In the genomic region with DNA sequence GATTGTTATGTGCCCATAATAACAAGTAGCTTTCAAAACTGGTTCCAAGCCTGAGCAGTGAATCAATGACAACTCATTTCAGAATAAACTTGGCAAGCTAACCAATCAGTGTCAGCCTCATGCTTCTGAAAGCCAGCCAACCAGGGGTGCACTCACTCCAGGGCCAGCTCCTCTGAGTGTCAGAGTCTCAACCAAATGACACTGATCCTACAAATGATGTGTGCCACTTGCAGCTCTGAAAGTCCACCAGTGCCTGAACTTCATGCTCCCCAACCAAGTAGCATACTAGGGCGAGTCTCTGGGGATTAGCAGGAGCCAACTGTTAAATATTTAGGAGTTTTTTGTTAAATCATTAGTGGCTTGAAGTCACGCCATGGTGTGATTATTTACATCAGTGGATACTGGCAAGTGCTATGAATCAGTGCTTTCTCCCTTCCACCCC, we compare ENCODE assay signal across 18 cellular contexts. TPM values are rescaled to one million over a fixed set of nuclear protein-coding genes. Genes with fewer than 3 reads are reported as not detected.
A peak's percentile ranks its signal among the peaks of the same experiment; 100 is the strongest.
DNase-seq lines count a peak whose midpoint lies in the region; ATAC-seq and TF ChIP-seq lines count a peak whose summit lies in the region.
"Had no signal": no experiment of that assay in that cellular context is flagged by ENCODE, and none has a peak within 500 bp of the region (broad histone marks: within the 10 kb centered on the region; RNA-seq: fewer than 3 reads in every experiment).

No MANE protein-coding gene starts in this region.

- peaks cover 0 to 16% (median 12%) of the 10 kb centered on the region in 4 donors for H3K4me1 ChIP-seq in esophagus muscularis mucosa
- H3K4me1 ChIP-seq: prostate gland had no signal

- no peak for TF ChIP-seq CTCF in esophagus muscularis mucosa (IDR thresholded peaks at IDR 0.05)

- no peaks in the 10 kb centered on the region for H3K27me3 ChIP-seq in esophagus muscularis mucosa

- no peak overlapping the region for H3K4me3 ChIP-seq in esophagus muscularis mucosa
- H3K4me3 ChIP-seq: mucosa of descending colon, prostate gland had no signal

- WGBS in esophagus muscularis mucosa: 71% methylated on average over 2 of the region's 2 CpGs

- no peak overlapping the region for H3K27ac ChIP-seq in esophagus muscularis mucosa (replicated peaks in 1 of 4)
- H3K27ac ChIP-seq: C4-2B, prostate gland had no signal

- TF ChIP-seq EP300 in esophagus muscularis mucosa (IDR thresholded peaks at IDR 0.05): no peak

- no peak for TF ChIP-seq POLR2A in esophagus muscularis mucosa (IDR thresholded peaks at IDR 0.05; ENCODE audit: low read depth)

- intact Hi-C loops in esophagus muscularis mucosa (cut with DNase I): no loop called here

- no peak for ATAC-seq in GM18870 (IDR thresholded peaks at IDR 0.05; ENCODE audit: unreplicated experiment)
- ATAC-seq in HG03520 (IDR thresholded peaks at IDR 0.05; ENCODE audit: unreplicated experiment): no peak
- ATAC-seq: mucosa of descending colon, Panc1 had no signal

- DNase-seq in AG08396 (ENCODE audit: low spot score) (peak; percentile 17), GOT3 (lab: John Stamatoyannopoulos, UW) (peak; percentile 29), esophagus muscularis mucosa (ENCODE audit: extremely low spot score) (peak; percentile 78), midbrain (lab: John Stamatoyannopoulos, UW) (peak; percentile 9), GM19238 (ENCODE audit: insufficient read length, low spot score) (no peak), DMS79 (lab: John Stamatoyannopoulos, UW) (no peak)
- DNase-seq: activated CD4-positive, alpha-beta T cell treated with anti-CD3 and anti-CD28 coated beads, Interleukin-2, amount 10 ng/mL, durations not matched to agents 7 days and 5 days; activated gamma-delta T cell treated with Interleukin-2 at 50 U/mL for 16 hours; GDM1; mucosa of descending colon; NCI-H1105 treated with DMSO at 0.1 percent for 48 hours; NCI-H524 had no signal

- no peaks in the 10 kb centered on the region for H3K9me3 ChIP-seq in esophagus muscularis mucosa
- H3K9me3 ChIP-seq: mucosa of descending colon, prostate gland had no signal

- no peaks in the 10 kb centered on the region for H3K36me3 ChIP-seq in esophagus muscularis mucosa
- H3K36me3 ChIP-seq: prostate gland had no signal

RNA-seq across cellular contexts. Expression of a gene that starts 4.5 kb away (rescaled TPM):
- total RNA-seq in esophagus muscularis mucosa: not detected
- total RNA-seq: activated CD4-positive, alpha-beta T cell treated with anti-CD3 and anti-CD28 coated beads, Interleukin-2, amount 10 ng/mL, durations not matched to agents 7 days and 5 days; epithelial cell of proximal tubule had no signal

Comparison
In these comparisons a context has a peak if more than half of its experiments do, and no peak if none do; other contexts are left out.
1. DNase-seq: peak in AG08396 (single experiment), GOT3 (single experiment), esophagus muscularis mucosa (single experiment) and midbrain (single experiment); none in GM19238 (single experiment) and DMS79 (single experiment).